ENCODE assay signal across 9 cellular contexts in the genomic region with DNA sequence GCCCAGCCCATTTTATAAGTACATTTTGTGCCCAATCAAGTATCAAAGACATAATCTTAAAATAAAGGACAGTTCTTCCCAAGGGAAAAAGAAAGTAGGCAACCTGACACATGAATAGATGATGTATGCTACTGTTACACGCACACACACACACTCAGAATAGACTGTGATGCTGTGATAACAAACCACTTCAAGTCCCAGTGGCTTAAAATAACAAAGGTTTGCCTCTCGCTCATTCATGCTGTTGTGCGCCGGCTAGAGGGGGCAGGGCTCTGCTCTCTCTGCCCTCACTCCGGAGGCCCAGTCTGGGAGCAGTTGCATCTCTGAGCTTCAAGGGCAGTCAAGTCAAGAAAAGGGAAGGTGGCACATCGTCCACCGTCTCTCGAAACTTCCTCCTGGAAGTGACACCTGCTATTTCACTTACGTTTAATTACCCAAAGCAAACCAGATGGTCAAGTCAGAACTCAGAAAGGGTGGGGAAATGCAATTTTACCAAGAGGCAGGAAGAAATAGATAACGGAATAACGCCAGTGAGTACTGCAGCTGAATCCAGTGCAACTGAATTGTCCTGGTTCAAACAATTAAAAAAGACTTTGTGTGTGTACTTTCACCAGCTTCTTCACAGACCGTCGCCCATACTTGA. TPM values are rescaled to one million over a fixed set of nuclear protein-coding genes. Genes with fewer than 3 reads are reported as not detected.
A peak's percentile ranks its signal among the peaks of the same experiment; 100 is the strongest.
DNase-seq lines count a peak whose midpoint lies in the region; ATAC-seq and TF ChIP-seq lines count a peak whose summit lies in the region.
"Had no signal": no experiment of that assay in that cellular context is flagged by ENCODE, and none has a peak within 500 bp of the region (broad histone marks: within the 10 kb centered on the region; RNA-seq: fewer than 3 reads in every experiment).

No MANE protein-coding gene starts in this region.

- no peak overlapping the region for H3K4me3 ChIP-seq in stomach

- H3K9me3 ChIP-seq in stomach: no peaks in the 10 kb centered on the region

- intact Hi-C loops in left cardiac atrium (cut with DNase I): no loop called here
- intact Hi-C loops in stomach (cut with DNase I; ENCODE audit: low total_unique reads): no loop called here

- TF ChIP-seq POLR2A in stomach (IDR thresholded peaks at IDR 0.05): no peak

- no peak for TF ChIP-seq EP300 in stomach (IDR thresholded peaks at IDR 0.05)

- H3K27me3 ChIP-seq in stomach: no peaks in the 10 kb centered on the region

- no peaks in the 10 kb centered on the region for H3K36me3 ChIP-seq in stomach

- DNase-seq in GM10266 (ENCODE audit: extremely low spot score) (peak; percentile 58), SIG-M5 treated with dmso at 0.1 percent for 504 hours (lab: John Stamatoyannopoulos, UW; ENCODE audit: unreplicated experiment) (peak; percentile 98), left cardiac atrium (peak; percentile 48), stomach (no peak), DMS53 treated with DMSO at 0.1 percent for 48 hours (lab: John Stamatoyannopoulos, UW; ENCODE audit: unreplicated experiment) (no peak)
- DNase-seq in stimulated activated naive CD4-positive, alpha-beta T cell (lab: John Stamatoyannopoulos, UW): no peak

- H3K4me1 ChIP-seq in stomach: peaks cover 0 to 27% (median 15%) of the 10 kb centered on the region in 4 donors
- H3K4me1 ChIP-seq: parathyroid adenoma had no signal

- 30 to 42% (median 33%) methylated on average over 13 of the region's 13 CpGs for WGBS in stomach, 5 donors

- H3K27ac ChIP-seq in stomach: peak overlapping the region in 4 of 5 donors; percentile 38 to 65 (median 56)
- H3K27ac ChIP-seq: parathyroid adenoma had no signal

- ATAC-seq in GM21390 (IDR thresholded peaks at IDR 0.05; ENCODE audit: unreplicated experiment) (peak; percentile 83), HG03571 (IDR thresholded peaks at IDR 0.05; ENCODE audit: unreplicated experiment) (peak; percentile 82), left cardiac atrium (peak; percentile 78 to 87)

- TF ChIP-seq CTCF in GM10266 (IDR thresholded peaks at IDR 0.05; ENCODE audit: control insufficient read depth, insufficient read depth, low read depth, missing control alignments): no peak
- no peak for TF ChIP-seq CTCF in stomach (IDR thresholded peaks at IDR 0.05)

RNA-seq across cellular contexts. Expression of gene ANKRD33B, which starts 43.3 kb away (rescaled TPM):
- 1 to 10 TPM; 2.0 to 4.8 TPM for total RNA-seq in left cardiac atrium
- 1 to 10 TPM in 4 of 5 donors, under 1 TPM in 1; 0.45 to 6.4 (median 2.8) TPM for total RNA-seq in stomach
- polyA plus RNA-seq in stomach: 1 to 10 TPM in 1 of 3 donors, under 1 TPM in 2; 0.50 to 2.1 (median 0.58) TPM

Comparison
In these comparisons a context has a peak if more than half of its experiments do, and no peak if none do; other contexts are left out.
1. DNase-seq: peak in GM10266 (single experiment), SIG-M5 treated with dmso at 0.1 percent for 504 hours (single experiment) and left cardiac atrium (single experiment); none in stomach (single experiment), stimulated activated naive CD4-positive, alpha-beta T cell (0 of 6) and DMS53 treated with DMSO at 0.1 percent for 48 hours (single experiment).
2. Peak in every context shown above with its lines, with median percentiles within 50 percentile points of each other: ATAC-seq.